ENCODE assay signal across 1 cellular context in genomic region chr14:103920981-103921854, GRCh38.
A peak's percentile ranks its signal among the peaks of the same experiment; 100 is the strongest.
TF ChIP-seq lines count a peak whose summit lies in the region.

No MANE protein-coding gene starts in this region.

TF ChIP-seq in HepG2, 621 proteins besides CTCF, POLR2A, EP300 and RAD21 (continued from another document and continues in another):
- TF ChIP-seq RBM39 (IDR thresholded peaks at IDR 0.05; ENCODE audit: low read depth, low read length, poor library complexity, severe bottlenecking) = peak; percentile 80
- peak; percentile 85 for TF ChIP-seq ZNF749 (CRISPR knock-in tag; IDR thresholded peaks at IDR 0.05; ENCODE audit: borderline replicate concordance)
- TF ChIP-seq FOXC1 (CRISPR knock-in tag; IDR thresholded peaks at IDR 0.05; ENCODE audit: borderline replicate concordance) = peak; percentile 67; the same call in 1 of the 2 replicates
- TF ChIP-seq ZNF143 (CRISPR knock-in tag; IDR thresholded peaks at IDR 0.05) = peak; percentile 97
- no peak; the same call in 1 of the 2 replicates for TF ChIP-seq MTERF4 (CRISPR knock-in tag; IDR thresholded peaks at IDR 0.05)
- 0 out of 2 replicates have a peak, but pooled peaks have one; percentile 43 for TF ChIP-seq FOSL1 (CRISPR knock-in tag; IDR thresholded peaks at IDR 0.05; ENCODE audit: borderline replicate concordance)
- TF ChIP-seq MXD3 (CRISPR knock-in tag; IDR thresholded peaks at IDR 0.05) = peak; percentile 68; the same call in 1 of the 2 replicates
- peak; percentile 71; the same call in 1 of the 2 replicates for TF ChIP-seq AKAP8 (CRISPR knock-in tag; IDR thresholded peaks at IDR 0.05)
- TF ChIP-seq FOXK1 (CRISPR knock-in tag; IDR thresholded peaks at IDR 0.05; ENCODE audit: borderline replicate concordance, low read depth) = peak; percentile 89; the same call in 1 of the 2 replicates
- peak; percentile 50; the same call in 1 of the 2 replicates for TF ChIP-seq CREB3 (CRISPR knock-in tag; IDR thresholded peaks at IDR 0.05)
- peak; percentile 77; the same call in 1 of the 2 replicates for TF ChIP-seq AHR (CRISPR knock-in tag; IDR thresholded peaks at IDR 0.05)
- peak; percentile 89 for TF ChIP-seq ZSCAN31 (CRISPR knock-in tag; IDR thresholded peaks at IDR 0.05; ENCODE audit: low read depth)
- no peak for TF ChIP-seq TOE1 (CRISPR knock-in tag; IDR thresholded peaks at IDR 0.05)
- TF ChIP-seq YEATS4 (CRISPR knock-in tag; IDR thresholded peaks at IDR 0.05; ENCODE audit: borderline replicate concordance) = peak; percentile 91
- no peak for TF ChIP-seq ZSCAN21 (CRISPR knock-in tag; IDR thresholded peaks at IDR 0.05; ENCODE audit: borderline replicate concordance)
- peak; percentile 17; the same call in 1 of the 2 replicates for TF ChIP-seq ZKSCAN5 (CRISPR knock-in tag; IDR thresholded peaks at IDR 0.05)
- TF ChIP-seq ZMYM4 (CRISPR knock-in tag; IDR thresholded peaks at IDR 0.05) = peak; percentile 99
- TF ChIP-seq KLF12 (CRISPR knock-in tag; IDR thresholded peaks at IDR 0.05; ENCODE audit: borderline replicate concordance) = peak; percentile 77; the same call in 1 of the 2 replicates
- TF ChIP-seq ZNF619 (CRISPR knock-in tag; IDR thresholded peaks at IDR 0.05) = 0 out of 2 replicates have a peak, but pooled peaks have one; percentile 85
- TF ChIP-seq MNT (IDR thresholded peaks at IDR 0.05) = 0 out of 2 replicates have a peak, but pooled peaks have one; percentile 6
- TF ChIP-seq TFDP2 (CRISPR knock-in tag; IDR thresholded peaks at IDR 0.05) = peak; percentile 45; the same call in 1 of the 2 replicates
- no peak for TF ChIP-seq RBAK (CRISPR knock-in tag; IDR thresholded peaks at IDR 0.05)
- TF ChIP-seq SMAD3 (CRISPR knock-in tag; IDR thresholded peaks at IDR 0.05) = 0 out of 2 replicates have a peak, but pooled peaks have one; percentile 70
- TF ChIP-seq IRF2 (CRISPR knock-in tag; IDR thresholded peaks at IDR 0.05) = peak; percentile 84
- TF ChIP-seq ZNF317 (CRISPR knock-in tag; IDR thresholded peaks at IDR 0.05) = peak; percentile 71; the same call in 1 of the 2 replicates
- TF ChIP-seq SALL2 (CRISPR knock-in tag; IDR thresholded peaks at IDR 0.05) = peak; percentile 89
- TF ChIP-seq ZNF567 (CRISPR knock-in tag; IDR thresholded peaks at IDR 0.05; ENCODE audit: borderline replicate concordance) = 0 out of 2 replicates have a peak, but pooled peaks have one; percentile 31
- 0 out of 2 replicates have a peak, but pooled peaks have one; percentile 56 for TF ChIP-seq ZBTB25 (CRISPR knock-in tag; IDR thresholded peaks at IDR 0.05)
- peak; percentile 59 for TF ChIP-seq TAF15 (IDR thresholded peaks at IDR 0.05; ENCODE audit: low read depth, low read length, poor library complexity, severe bottlenecking)
- TF ChIP-seq ZNF589 (CRISPR knock-in tag; conservative IDR thresholded peaks at IDR 0.05) = no peak
- TF ChIP-seq ZNF605 (CRISPR knock-in tag; IDR thresholded peaks at IDR 0.05) = peak; percentile 79
- no peak for TF ChIP-seq NFE2L2 (IDR thresholded peaks at IDR 0.05; ENCODE audit: low read length)
- no peak for TF ChIP-seq JARID2 (CRISPR knock-in tag; IDR thresholded peaks at IDR 0.05; ENCODE audit: insufficient replicate concordance)
- TF ChIP-seq ZNF160 (CRISPR knock-in tag; IDR thresholded peaks at IDR 0.05) = peak; percentile 87
- no peak for TF ChIP-seq ZBTB1 (CRISPR knock-in tag; IDR thresholded peaks at IDR 0.05; ENCODE audit: borderline replicate concordance)
- TF ChIP-seq ZNF230 (CRISPR knock-in tag; IDR thresholded peaks at IDR 0.05) = peak; percentile 63; the same call in 1 of the 2 replicates
- no peak for TF ChIP-seq SOX6 (IDR thresholded peaks at IDR 0.05)
- peak; percentile 67 for TF ChIP-seq SOX6 (CRISPR knock-in tag; IDR thresholded peaks at IDR 0.05)
- TF ChIP-seq ZSCAN9 (CRISPR knock-in tag; IDR thresholded peaks at IDR 0.05; ENCODE audit: borderline replicate concordance) = peak; percentile 41; the same call in 1 of the 2 replicates
- TF ChIP-seq ZSCAN12 (CRISPR knock-in tag; IDR thresholded peaks at IDR 0.05) = peak; percentile 39; the same call in 1 of the 2 replicates
- TF ChIP-seq ZBTB40 (IDR thresholded peaks at IDR 0.05) = no peak
- peak; percentile 72 for TF ChIP-seq ZBTB40 (CRISPR knock-in tag; IDR thresholded peaks at IDR 0.05)
- peak; percentile 98 for TF ChIP-seq GABPB1 (CRISPR knock-in tag; IDR thresholded peaks at IDR 0.05)
- peak; percentile 80; the same call in 1 of the 2 replicates for TF ChIP-seq ZNF451 (CRISPR knock-in tag; IDR thresholded peaks at IDR 0.05)
- peak; percentile 75; the same call in 1 of the 2 replicates for TF ChIP-seq HOMEZ (CRISPR knock-in tag; IDR thresholded peaks at IDR 0.05; ENCODE audit: low read depth)
- peak; percentile 58; the same call in 1 of the 2 replicates for TF ChIP-seq MED13 (CRISPR knock-in tag; IDR thresholded peaks at IDR 0.05)
- TF ChIP-seq ZNF124 (CRISPR knock-in tag; IDR thresholded peaks at IDR 0.05) = peak; percentile 46; the same call in 1 of the 2 replicates
- TF ChIP-seq CBFB (CRISPR knock-in tag; IDR thresholded peaks at IDR 0.05) = peak; percentile 89
- 0 out of 2 replicates have a peak, but pooled peaks have one; percentile 25 for TF ChIP-seq IRX3 (CRISPR knock-in tag; IDR thresholded peaks at IDR 0.05; ENCODE audit: borderline replicate concordance, low read depth)
- TF ChIP-seq SSRP1 (CRISPR knock-in tag; IDR thresholded peaks at IDR 0.05) = peak; percentile 66; the same call in 1 of the 2 replicates
- peak; percentile 65 for TF ChIP-seq HNRNPLL (IDR thresholded peaks at IDR 0.05; ENCODE audit: low read depth, low read length, poor library complexity, severe bottlenecking)
- TF ChIP-seq HMG20B (CRISPR knock-in tag; conservative IDR thresholded peaks at IDR 0.05) = 0 out of 2 replicates have a peak, but pooled peaks have one; percentile 16
- TF ChIP-seq PRMT3 (CRISPR knock-in tag; IDR thresholded peaks at IDR 0.05; ENCODE audit: borderline replicate concordance, low read depth) = peak; percentile 16; the same call in 1 of the 2 replicates
